1 cellular context compared by ENCODE assay signal in the genomic region with DNA sequence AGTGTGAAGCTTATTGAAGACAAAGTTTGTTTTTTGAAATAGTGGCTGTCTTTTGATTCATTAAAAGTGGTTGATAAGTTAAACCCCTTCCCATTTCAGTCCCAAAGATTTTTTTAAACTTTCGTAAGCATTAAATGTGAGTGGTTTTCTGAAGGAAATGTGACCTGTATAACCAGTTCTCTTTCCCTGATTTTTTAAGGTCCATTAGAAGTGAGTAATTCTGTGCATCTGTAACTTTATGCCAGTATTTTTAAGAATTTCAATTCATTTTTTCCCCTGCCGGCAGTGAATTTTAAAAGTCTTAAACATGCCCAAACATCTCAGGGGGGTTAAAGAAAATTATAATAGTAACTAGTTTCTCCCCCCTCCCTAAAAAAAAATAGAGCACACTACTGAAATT.
TF ChIP-seq lines count a peak whose summit lies in the region.

No MANE protein-coding gene starts in this region.

TF ChIP-seq in GM23338, 12 proteins besides CTCF, POLR2A, EP300 and RAD21 (continued from another document):
- no peak for TF ChIP-seq ZNF462 (CRISPR knock-in tag; IDR thresholded peaks at IDR 0.05)
- TF ChIP-seq STAT1 (IDR thresholded peaks at IDR 0.05; ENCODE audit: unreplicated experiment), result no peak
- no peak for TF ChIP-seq POLR2AphosphoS5 (IDR thresholded peaks at IDR 0.05; ENCODE audit: low read depth)
- no peak for TF ChIP-seq EZH2 (IDR thresholded peaks at IDR 0.05; ENCODE audit: low read depth, unreplicated experiment)
- TF ChIP-seq, protein P1, sequence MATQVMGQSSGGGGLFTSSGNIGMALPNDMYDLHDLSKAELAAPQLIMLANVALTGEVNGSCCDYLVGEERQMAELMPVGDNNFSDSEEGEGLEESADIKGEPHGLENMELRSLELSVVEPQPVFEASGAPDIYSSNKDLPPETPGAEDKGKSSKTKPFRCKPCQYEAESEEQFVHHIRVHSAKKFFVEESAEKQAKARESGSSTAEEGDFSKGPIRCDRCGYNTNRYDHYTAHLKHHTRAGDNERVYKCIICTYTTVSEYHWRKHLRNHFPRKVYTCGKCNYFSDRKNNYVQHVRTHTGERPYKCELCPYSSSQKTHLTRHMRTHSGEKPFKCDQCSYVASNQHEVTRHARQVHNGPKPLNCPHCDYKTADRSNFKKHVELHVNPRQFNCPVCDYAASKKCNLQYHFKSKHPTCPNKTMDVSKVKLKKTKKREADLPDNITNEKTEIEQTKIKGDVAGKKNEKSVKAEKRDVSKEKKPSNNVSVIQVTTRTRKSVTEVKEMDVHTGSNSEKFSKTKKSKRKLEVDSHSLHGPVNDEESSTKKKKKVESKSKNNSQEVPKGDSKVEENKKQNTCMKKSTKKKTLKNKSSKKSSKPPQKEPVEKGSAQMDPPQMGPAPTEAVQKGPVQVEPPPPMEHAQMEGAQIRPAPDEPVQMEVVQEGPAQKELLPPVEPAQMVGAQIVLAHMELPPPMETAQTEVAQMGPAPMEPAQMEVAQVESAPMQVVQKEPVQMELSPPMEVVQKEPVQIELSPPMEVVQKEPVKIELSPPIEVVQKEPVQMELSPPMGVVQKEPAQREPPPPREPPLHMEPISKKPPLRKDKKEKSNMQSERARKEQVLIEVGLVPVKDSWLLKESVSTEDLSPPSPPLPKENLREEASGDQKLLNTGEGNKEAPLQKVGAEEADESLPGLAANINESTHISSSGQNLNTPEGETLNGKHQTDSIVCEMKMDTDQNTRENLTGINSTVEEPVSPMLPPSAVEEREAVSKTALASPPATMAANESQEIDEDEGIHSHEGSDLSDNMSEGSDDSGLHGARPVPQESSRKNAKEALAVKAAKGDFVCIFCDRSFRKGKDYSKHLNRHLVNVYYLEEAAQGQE (IDR thresholded peaks at IDR 0.05; ENCODE audit: unreplicated experiment), result no peak
